Comparison of ENCODE assay signal across 8 cellular contexts in the genomic region with DNA sequence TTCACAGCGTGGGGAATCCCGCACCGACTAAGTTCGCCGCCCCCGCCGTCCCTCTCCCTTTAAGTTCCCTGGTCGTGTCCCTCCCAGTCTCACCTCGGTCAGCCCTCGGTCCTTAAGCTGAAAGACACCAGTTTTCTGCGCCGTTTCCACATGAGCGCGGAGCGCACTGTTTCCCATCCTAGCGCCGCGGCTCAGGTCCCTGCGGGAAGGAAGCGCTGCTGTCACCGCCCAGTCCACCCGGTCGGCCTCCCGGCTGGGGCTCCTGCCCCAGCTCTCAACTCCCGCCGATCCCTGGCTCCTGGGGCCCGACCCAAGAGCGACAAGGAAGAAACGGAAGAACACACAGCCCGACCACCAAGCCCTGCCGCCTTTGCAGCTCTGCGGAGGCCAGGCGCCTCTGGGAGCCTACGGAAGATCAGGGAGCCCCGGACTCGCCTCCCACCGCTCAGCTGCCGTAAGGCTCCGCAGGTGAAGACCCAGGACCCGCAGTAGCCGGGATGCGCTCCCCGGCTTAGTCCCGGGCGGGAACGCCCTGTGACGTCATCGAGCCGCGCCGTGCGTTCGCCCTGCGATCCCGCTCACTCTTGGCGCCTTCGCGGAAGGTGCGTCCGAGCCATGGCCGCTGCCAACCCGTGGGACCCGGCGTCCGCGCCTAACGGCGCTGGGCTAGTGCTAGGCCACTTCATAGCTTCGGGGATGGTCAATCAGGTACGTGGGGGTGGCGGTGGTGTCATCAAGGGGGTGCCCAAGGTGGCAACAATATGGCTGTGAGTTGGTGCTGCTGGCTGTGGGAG. TPM values are rescaled to one million over a fixed set of nuclear protein-coding genes. Genes with fewer than 3 reads are reported as not detected.
DNase-seq lines count a peak whose midpoint lies in the region.

TSS of gene HAUS2 (plus strand) at position 581 of the 794 bp plus-strand sequence. CDS start at position 616, 35 bp downstream.
TSS of gene LRRC57 (minus strand) at position 536 of the 794 bp plus-strand sequence. CDS start at position 177, 359 bp downstream.

- no peaks in the 10 kb centered on the region for H3K27me3 ChIP-seq in H7 (ENCODE audit: control insufficient read depth, insufficient read depth, low read length)
- H3K27me3 ChIP-seq in MG63, result no peaks in the 10 kb centered on the region

- DNase-seq in G401 (ENCODE audit: low spot score) (peak; percentile 79), H7 (peak; percentile 95), MG63 (peak; percentile 86), SK-N-MC (ENCODE audit: low read depth, low spot score) (no peak), globus pallidus (ENCODE audit: low spot score) (peak; percentile 73), nucleus accumbens (lab: John Stamatoyannopoulos, UW) (peak in 55 of 56 donors; percentile 33 to 85 (median 71)), superior temporal gyrus (ENCODE audit: extremely low spot score) (peak; percentile 85)
- peak; percentile 92 for DNase-seq in activated naive CD4-positive, alpha-beta T cell treated with anti-CD3 and anti-CD28 coated beads, Interleukin-2, amount 10 ng/mL, durations not matched to agents 7 days and 5 days

- H3K27me3 Mint-ChIP-seq in activated naive CD4-positive, alpha-beta T cell treated with anti-CD3 and anti-CD28 coated beads, Interleukin-2, amount 10 ng/mL, durations not matched to agents 7 days and 5 days, result peaks cover 4% of the 10 kb centered on the region

- CTCF ChIA-PET in activated naive CD4-positive, alpha-beta T cell treated with anti-CD3 and anti-CD28 coated beads, Interleukin-2, amount 10 ng/mL, durations not matched to agents 7 days and 5 days (lab: Charles Lee), result interaction anchor here (1.0 to 1.3 kb wide), 2 partner anchors 27 to 97 kb away, joined by 3 read pairs; partner anchors contain the start of gene STARD9

- H3K4me3 ChIP-seq in H7 (ENCODE audit: insufficient read depth, low read depth, low read length) (peak within 1 kb of the TSS; percentile 88), MG63 (peak within 1 kb of the TSS; percentile 85), SK-N-MC (peak within 1 kb of the TSS; percentile 87)

- peak within 1 kb of the TSS; percentile 96 for H3K9ac ChIP-seq in SK-N-MC (ENCODE audit: insufficient read length)

- in situ Hi-C loops in G401 (cut with HindIII; ENCODE audit: low sequenced_read_pairs), result no loop called here

- H3K36me3 ChIP-seq in H7 (replicated peaks; ENCODE audit: control insufficient read depth, insufficient read depth, low read length) (peaks cover 3% of the 10 kb centered on the region), MG63 (peaks cover 14% of the 10 kb centered on the region), SK-N-MC (ENCODE audit: insufficient read depth, low read length) (peaks cover 27% of the 10 kb centered on the region)

- peaks cover 66% of the 10 kb centered on the region for H3K4me1 Mint-ChIP-seq in activated naive CD4-positive, alpha-beta T cell treated with anti-CD3 and anti-CD28 coated beads, Interleukin-2, amount 10 ng/mL, durations not matched to agents 7 days and 5 days

- H3K4me3 Mint-ChIP-seq in activated naive CD4-positive, alpha-beta T cell treated with anti-CD3 and anti-CD28 coated beads, Interleukin-2, amount 10 ng/mL, durations not matched to agents 7 days and 5 days, result peak within 1 kb of the TSS; percentile 90

- H3K9me3 ChIP-seq in MG63, result no peaks in the 10 kb centered on the region
- no peaks in the 10 kb centered on the region for H3K9me3 ChIP-seq in SK-N-MC (ENCODE audit: low read depth, low read length)

- peak within 1 kb of the TSS; percentile 70 for H3K27ac ChIP-seq in SK-N-MC

- H3K27ac Mint-ChIP-seq in activated naive CD4-positive, alpha-beta T cell treated with anti-CD3 and anti-CD28 coated beads, Interleukin-2, amount 10 ng/mL, durations not matched to agents 7 days and 5 days, result peak within 1 kb of the TSS; percentile 96

- no peaks in the 10 kb centered on the region for H3K9me3 Mint-ChIP-seq in activated naive CD4-positive, alpha-beta T cell treated with anti-CD3 and anti-CD28 coated beads, Interleukin-2, amount 10 ng/mL, durations not matched to agents 7 days and 5 days

- H3K36me3 Mint-ChIP-seq in activated naive CD4-positive, alpha-beta T cell treated with anti-CD3 and anti-CD28 coated beads, Interleukin-2, amount 10 ng/mL, durations not matched to agents 7 days and 5 days, result peaks cover 40% of the 10 kb centered on the region

RNA-seq across cellular contexts. Expression of gene HAUS2, which starts in this region (rescaled TPM):
- 18.2 and 39.1 TPM in 2 replicates for total RNA-seq in G401 (2014; rRNA removed; shearing (Covaris generic))
- 20.5 and 28.0 TPM in 2 replicates for total RNA-seq in H7 (2014; rRNA removed; shearing (Covaris generic))
- 17.1 and 20.0 TPM in 2 replicates for total RNA-seq in MG63 (2014; rRNA removed; shearing (Covaris generic); ENCODE audit: low replicate concordance)

RNA-seq across cellular contexts. Expression of gene LRRC57, which starts in this region (rescaled TPM):
- total RNA-seq in G401 (2014; rRNA removed; shearing (Covaris generic)), result 17.2 and 26.2 TPM in 2 replicates
- 8.6 and 10.3 TPM in 2 replicates for total RNA-seq in H7 (2014; rRNA removed; shearing (Covaris generic))
- 5.8 and 6.1 TPM in 2 replicates for total RNA-seq in MG63 (2014; rRNA removed; shearing (Covaris generic); ENCODE audit: low replicate concordance)
